9 cellular contexts compared by ENCODE assay signal in genomic region chr7:150406311-150406564, GRCh38. TPM values are rescaled to one million over a fixed set of nuclear protein-coding genes. Genes with fewer than 3 reads are reported as not detected.
DNase-seq lines count a peak whose midpoint lies in the region; ATAC-seq, FAIRE-seq and TF ChIP-seq lines count a peak whose summit lies in the region.
"Had no signal": no experiment of that assay in that cellular context is flagged by ENCODE, and none has a peak within 500 bp of the region (broad histone marks: within the 10 kb centered on the region; RNA-seq: fewer than 3 reads in every experiment).

No MANE protein-coding gene starts in this region.

- no peaks in the 10 kb centered on the region for H4K20me1 ChIP-seq in astrocyte (ENCODE audit: insufficient read depth, low read length)

- no peaks in the 10 kb centered on the region for H3K9me3 Mint-ChIP-seq in activated naive CD4-positive, alpha-beta T cell treated with anti-CD3 and anti-CD28 coated beads, Interleukin-2, amount 50 U/mL, for 24 hours
- H3K9me3 Mint-ChIP-seq in astrocyte (ENCODE audit: unreplicated experiment): no peaks in the 10 kb centered on the region

- FAIRE-seq in astrocyte (lab: Jason Lieb, UNC): no peak

- H3K9ac ChIP-seq in astrocyte (ENCODE audit: low read length): no peak overlapping the region

- H3K27ac Mint-ChIP-seq in activated naive CD4-positive, alpha-beta T cell treated with anti-CD3 and anti-CD28 coated beads, Interleukin-2, amount 50 U/mL, for 24 hours: peak overlapping the region; percentile 90
- peak overlapping the region; percentile 91 for H3K27ac Mint-ChIP-seq in astrocyte (ENCODE audit: unreplicated experiment)

- H3K4me3 Mint-ChIP-seq in activated naive CD4-positive, alpha-beta T cell treated with anti-CD3 and anti-CD28 coated beads, Interleukin-2, amount 50 U/mL, for 24 hours: peak overlapping the region; percentile 93
- peak overlapping the region; percentile 89 for H3K4me3 Mint-ChIP-seq in astrocyte (ENCODE audit: unreplicated experiment)

- no peak overlapping the region for H2AFZ ChIP-seq in astrocyte (ENCODE audit: low read depth, low read length)

- peaks cover 7% of the 10 kb centered on the region for H3K36me3 Mint-ChIP-seq in activated naive CD4-positive, alpha-beta T cell treated with anti-CD3 and anti-CD28 coated beads, Interleukin-2, amount 50 U/mL, for 24 hours
- peaks cover 20% of the 10 kb centered on the region for H3K36me3 Mint-ChIP-seq in astrocyte (ENCODE audit: low read depth, unreplicated experiment)

- H3K27me3 Mint-ChIP-seq in activated naive CD4-positive, alpha-beta T cell treated with anti-CD3 and anti-CD28 coated beads, Interleukin-2, amount 50 U/mL, for 24 hours: no peaks in the 10 kb centered on the region
- no peaks in the 10 kb centered on the region for H3K27me3 Mint-ChIP-seq in astrocyte (ENCODE audit: low read depth, unreplicated experiment)

- no peak for TF ChIP-seq EP300 in transverse colon (IDR thresholded peaks at IDR 0.05; ENCODE audit: low read depth)

- peaks cover 8% of the 10 kb centered on the region for H3K4me1 ChIP-seq in astrocyte (ENCODE audit: insufficient read depth, low read length)
- H3K4me1 ChIP-seq in right lobe of liver: peaks cover 0 to 23% (median 8%) of the 10 kb centered on the region in 4 donors
- H3K4me1 ChIP-seq in transverse colon: peaks cover 8 to 45% (median 41%) of the 10 kb centered on the region in 4 donors

- no peaks in the 10 kb centered on the region for H3K79me2 ChIP-seq in astrocyte (ENCODE audit: insufficient read depth, low read length)

- WGBS in right lobe of liver (ENCODE audit: insufficient coverage, low coverage, low lambda C conversion rate, missing lambda C conversion rate): no CpG with 5 or more reads among the region's 2 CpGs
- WGBS in transverse colon (ENCODE audit: low coverage in 1 of 2), 2 donors: 7 to 17% methylated on average over 2 of the region's 2 CpGs

- no peak overlapping the region for H3K4me3 ChIP-seq in astrocyte (ENCODE audit: insufficient read depth, low read depth, low read length)
- peak overlapping the region in 1 of 3 donors; percentile 78 for H3K4me3 ChIP-seq in right lobe of liver
- H3K4me3 ChIP-seq in transverse colon: peak overlapping the region in 3 of 4 donors; percentile 58 to 88 (median 68)
- H3K4me3 ChIP-seq in MG63: no peak overlapping the region; the same call in 1 of the 2 replicates

- H3K4me1 Mint-ChIP-seq in activated naive CD4-positive, alpha-beta T cell treated with anti-CD3 and anti-CD28 coated beads, Interleukin-2, amount 50 U/mL, for 24 hours: peaks cover 40% of the 10 kb centered on the region
- peaks cover 49% of the 10 kb centered on the region for H3K4me1 Mint-ChIP-seq in astrocyte (ENCODE audit: low read depth, unreplicated experiment)

- H3K27ac ChIP-seq in astrocyte (ENCODE audit: low read depth, low read length) (no peak overlapping the region), right lobe of liver (peak overlapping the region; percentile 88 to 96 (median 91)), transverse colon (peak overlapping the region; percentile 95 to 99 (median 98))

- peak overlapping the region; percentile 96 for H3K4me2 ChIP-seq in astrocyte (ENCODE audit: low read length)

- no peaks in the 10 kb centered on the region for H3K27me3 ChIP-seq in astrocyte (ENCODE audit: insufficient read depth, low read length)
- H3K27me3 ChIP-seq in right lobe of liver: no peaks in the 10 kb centered on the region
- no peaks in the 10 kb centered on the region for H3K27me3 ChIP-seq in transverse colon
- H3K27me3 ChIP-seq in MG63: no peaks in the 10 kb centered on the region

- ATAC-seq in right lobe of liver: peak in 1 of 4 donors; percentile 2

- no peaks in the 10 kb centered on the region for H3K36me3 ChIP-seq in astrocyte (ENCODE audit: insufficient read depth, low read length)
- peaks cover 0 to 5% (median 0%) of the 10 kb centered on the region in 4 donors for H3K36me3 ChIP-seq in right lobe of liver
- H3K36me3 ChIP-seq in transverse colon: no peaks in the 10 kb centered on the region
- no peaks in the 10 kb centered on the region for H3K36me3 ChIP-seq in MG63

- in situ Hi-C loops in transverse colon (cut with MboI; ENCODE audit: low pct_ligation_motif_present in 1 of 4, low pct_unique_long_range_greater_than_20kb in 1 of 4, low sequenced_read_pairs in 3 of 4): loop anchor here in 3 of 4 donors (25.0 kb wide), 1 partner anchor 94 kb away; the partner anchor contains the start of genes ACTR3C (in 3 of the 3) and LRRC61 (in 3 of the 3)

- H3K9me3 ChIP-seq in astrocyte (ENCODE audit: insufficient read depth, low read depth, low read length) (no peaks in the 10 kb centered on the region), right lobe of liver (no peaks in the 10 kb centered on the region), transverse colon (no peaks in the 10 kb centered on the region), MG63 (no peaks in the 10 kb centered on the region)

- no peak for TF ChIP-seq CTCF in astrocyte (IDR thresholded peaks at IDR 0.05; ENCODE audit: insufficient read depth, low read depth, low read length)
- TF ChIP-seq CTCF in right lobe of liver (IDR thresholded peaks at IDR 0.05): no peak
- TF ChIP-seq CTCF in transverse colon (IDR thresholded peaks at IDR 0.05): no peak

- intact Hi-C loops in right lobe of liver (cut with DNase I) (no loop called here), transverse colon (cut with DNase I; ENCODE audit: low total_unique reads) (no loop called here)

- TF ChIP-seq POLR2A in right lobe of liver (IDR thresholded peaks at IDR 0.05): no peak
- TF ChIP-seq POLR2A in transverse colon (IDR thresholded peaks at IDR 0.05): no peak

- no peak for DNase-seq in activated naive CD4-positive, alpha-beta T cell (lab: John Stamatoyannopoulos, UW)
- no peak for DNase-seq in astrocyte (ENCODE audit: low read depth)
- no peak for DNase-seq in right lobe of liver
- DNase-seq in transverse colon: peak; percentile 30
- no peak for DNase-seq in activated gamma-delta T cell (lab: John Stamatoyannopoulos, UW)
- DNase-seq in kidney glomerular epithelial cell (lab: John Stamatoyannopoulos, UW): no peak
- no peak for DNase-seq in MG63
- DNase-seq: GDM1 had no signal

RNA-seq across cellular contexts. Expression of gene ZNF775, which starts 27.1 kb away (rescaled TPM):
- total RNA-seq in astrocyte (6.4 and 6.5 TPM in 2 replicates), right lobe of liver (1 to 10 TPM in 3 of 6 experiments, under 1 TPM in 3; 0.44 to 1.6 (median 0.96) TPM), transverse colon (10 to 100 TPM in 3 of 4 donors, 1 to 10 TPM in 1; 8.9 to 75.2 (median 15.2) TPM)
- total RNA-seq in MG63 (2014; rRNA removed; shearing (Covaris generic); ENCODE audit: low replicate concordance): 4.0 and 13.9 TPM in 2 replicates

RNA-seq across cellular contexts. Expression of gene REPIN1, which starts 37.6 kb away (rescaled TPM):
- total RNA-seq in astrocyte (80.1 and 95.3 TPM in 2 replicates), right lobe of liver (100 to 1,000 TPM in 2 of 6 experiments, 10 to 100 TPM in 4; 56.2 to 133 (median 73.5) TPM), transverse colon (100 to 1,000 TPM; 182 to 414 (median 247) TPM)
- 43.6 and 64.7 TPM in 2 replicates for total RNA-seq in MG63 (2014; rRNA removed; shearing (Covaris generic); ENCODE audit: low replicate concordance)

RNA-seq across cellular contexts. Expression of gene GIMAP8, which starts 44.2 kb away (rescaled TPM):
- total RNA-seq in astrocyte (not detected in 2 replicates), right lobe of liver (1 to 10 TPM; 2.7 to 10.0 (median 6.2) TPM), transverse colon (1 to 10 TPM; 1.5 to 4.3 (median 2.9) TPM)
- not detected in 2 replicates for total RNA-seq in MG63 (2014; rRNA removed; shearing (Covaris generic); ENCODE audit: low replicate concordance)

Comparison
In these comparisons a context has a peak if more than half of its experiments do, and no peak if none do; other contexts are left out.
1. H3K4me3 ChIP-seq: peak in transverse colon (3 of 4); none in astrocyte (single experiment) and MG63 (single experiment).